ENCODE assay signal across 10 cellular contexts in genomic region chr4:56786955-56787354, GRCh38. TPM values are rescaled to one million over a fixed set of nuclear protein-coding genes. Genes with fewer than 3 reads are reported as not detected.
DNase-seq lines count a peak whose midpoint lies in the region; ATAC-seq, FAIRE-seq and TF ChIP-seq lines count a peak whose summit lies in the region.
"Had no signal": no experiment of that assay in that cellular context is flagged by ENCODE, and none has a peak within 500 bp of the region (broad histone marks: within the 10 kb centered on the region; RNA-seq: fewer than 3 reads in every experiment).

No MANE protein-coding gene starts in this region.

- ATAC-seq in right lobe of liver = peak; percentile 68 to 94 (median 88)
- peak; percentile 39 for ATAC-seq in aorta (ENCODE audit: low FRiP score)
- ATAC-seq in HG03442 (IDR thresholded peaks at IDR 0.05; ENCODE audit: unreplicated experiment) = no peak
- no peak for ATAC-seq in GM21576 (IDR thresholded peaks at IDR 0.05; ENCODE audit: unreplicated experiment)

- TF ChIP-seq CTCF in bronchial epithelial cell (IDR thresholded peaks at IDR 0.05; ENCODE audit: insufficient read depth, low read length, severe bottlenecking) = no peak
- no peak for TF ChIP-seq CTCF in right lobe of liver (IDR thresholded peaks at IDR 0.05)

- no peak for TF ChIP-seq POLR2A in right lobe of liver (IDR thresholded peaks at IDR 0.05)

- H3K27me3 ChIP-seq in bronchial epithelial cell (ENCODE audit: control insufficient read depth, insufficient read depth, low read length) (no peaks in the 10 kb centered on the region), right lobe of liver (no peaks in the 10 kb centered on the region), aorta (ENCODE audit: control insufficient read depth in 1 of 2, insufficient read depth in 2 of 2, low read length in 1 of 2) (peaks cover 0 to 1% of the 10 kb centered on the region in 2 donors)
- H3K27me3 ChIP-seq: BLaER1 had no signal

- peak; percentile 11 to 38 for DNase-seq in SHP77 (lab: John Stamatoyannopoulos, UW)
- no peak for DNase-seq in SHP77 treated with DMSO at 0.1 percent for 48 hours (lab: John Stamatoyannopoulos, UW)
- peak; percentile 58 for DNase-seq in bronchial epithelial cell (ENCODE audit: low read depth)
- DNase-seq in right lobe of liver = peak; percentile 35 to 57 (median 56)
- DNase-seq in aorta = no peak
- no peak for DNase-seq in NCI-H1930 (lab: John Stamatoyannopoulos, UW)
- DNase-seq: activated gamma-delta T cell had no signal

- H3K4me1 ChIP-seq in right lobe of liver (no peaks in the 10 kb centered on the region), aorta (ENCODE audit: control insufficient read depth in 1 of 2, insufficient read depth in 2 of 2, low read length in 2 of 2) (no peaks in the 10 kb centered on the region)
- H3K4me1 ChIP-seq: BLaER1 had no signal

- H3K36me3 ChIP-seq in bronchial epithelial cell (ENCODE audit: control insufficient read depth, insufficient read depth, low read length) (no peaks in the 10 kb centered on the region), right lobe of liver (no peaks in the 10 kb centered on the region), aorta (ENCODE audit: control insufficient read depth in 1 of 2, insufficient read depth in 2 of 2, low read length in 1 of 2) (no peaks in the 10 kb centered on the region)
- H3K36me3 ChIP-seq: BLaER1 had no signal

- no peak for FAIRE-seq in bronchial epithelial cell (lab: Jason Lieb, UNC)

- H3K4me3 ChIP-seq in bronchial epithelial cell (ENCODE audit: low read depth, low read length) (no peak overlapping the region), right lobe of liver (no peak overlapping the region), aorta (ENCODE audit: low read length in 2 of 2) (no peak overlapping the region)
- H3K4me3 ChIP-seq: BLaER1 had no signal

- 15% methylated on average over 6 of the region's 9 CpGs for whole genome bisulfite sequencing in right lobe of liver (ENCODE audit: insufficient coverage, low coverage, low lambda C conversion rate, missing lambda C conversion rate)
- WGBS in aorta, 2 donors = 52 to 55% methylated on average over 9 of the region's 9 CpGs

- H3K9me3 ChIP-seq in right lobe of liver = no peaks in the 10 kb centered on the region
- H3K9me3 ChIP-seq in aorta (ENCODE audit: control insufficient read depth, low read length) = peaks cover 1% of the 10 kb centered on the region

- intact Hi-C loops in right lobe of liver (cut with DNase I) = no loop called here
- intact Hi-C loops in aorta (cut with DNase I) = no loop called here

- H3K27ac ChIP-seq in right lobe of liver (no peak overlapping the region), aorta (ENCODE audit: low read depth in 1 of 2, low read length in 2 of 2) (no peak overlapping the region)
- H3K27ac ChIP-seq: BLaER1 had no signal

RNA-seq across cellular contexts. Expression of gene SPINK2, which starts 34.5 kb away (rescaled TPM):
- total RNA-seq in bronchial epithelial cell = not detected in 2 replicates
- not detected for total RNA-seq in right lobe of liver
- total RNA-seq in aorta = not detected
- polyA plus RNA-seq in aorta = 1 to 10 TPM in 1 of 2 donors, not detected in 1; 3.6 TPM

Comparison
In these comparisons a context has a peak if more than half of its experiments do, and no peak if none do; other contexts are left out.
1. DNase-seq: peak in SHP77 (2 of 2), bronchial epithelial cell (single experiment) and right lobe of liver (3 of 3); none in SHP77 treated with DMSO at 0.1 percent for 48 hours (single experiment), aorta (0 of 2) and NCI-H1930 (0 of 2).
2. ATAC-seq: peak in right lobe of liver (4 of 4) and aorta (single experiment); none in HG03442 (single experiment) and GM21576 (single experiment).